In the genomic region with DNA sequence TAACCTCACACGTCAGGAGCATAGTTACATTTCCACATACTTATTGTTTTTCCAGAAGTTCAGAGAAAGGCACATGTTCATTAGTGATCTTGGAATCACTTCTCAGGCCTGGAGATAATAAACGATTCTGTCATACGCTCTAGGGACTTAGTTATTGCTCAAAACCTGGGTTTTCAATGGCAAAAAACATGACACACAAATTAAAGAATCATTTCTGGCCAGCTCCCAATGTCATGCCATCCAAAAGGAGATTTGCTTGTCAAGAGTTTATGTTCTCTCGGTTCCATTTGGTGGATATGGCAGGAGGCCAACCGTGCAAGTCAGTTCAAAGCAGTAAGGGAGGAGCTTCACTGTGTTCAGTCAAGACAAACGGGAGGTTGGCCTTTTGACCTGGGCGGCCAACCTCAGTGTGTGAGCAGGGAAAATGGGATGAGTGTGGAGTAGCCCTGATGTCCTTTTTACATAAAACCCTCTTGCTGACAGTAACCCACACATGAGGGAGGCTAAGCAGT, we compare ENCODE assay signal across 12 cellular contexts.
DNase-seq lines count a peak whose midpoint lies in the region; ATAC-seq and TF ChIP-seq lines count a peak whose summit lies in the region.
"Had no signal": no experiment of that assay in that cellular context is flagged by ENCODE, and none has a peak within 500 bp of the region (broad histone marks: within the 10 kb centered on the region; RNA-seq: fewer than 3 reads in every experiment).

No MANE protein-coding gene starts in this region.

- H3K4me1 ChIP-seq in esophagus (ENCODE audit: control insufficient read depth in 2 of 2, insufficient read depth in 2 of 2, low read length in 1 of 2): peaks cover 0 to 2% of the 10 kb centered on the region in 2 donors
- H3K4me1 ChIP-seq in lung (ENCODE audit: control insufficient read depth in 2 of 2, insufficient read depth in 2 of 2, low read length in 2 of 2): no peaks in the 10 kb centered on the region

- H3K27me3 ChIP-seq in esophagus (ENCODE audit: control insufficient read depth in 1 of 2, insufficient read depth in 2 of 2, low read length in 2 of 2) (no peaks in the 10 kb centered on the region), lung (ENCODE audit: control insufficient read depth, insufficient read depth) (no peaks in the 10 kb centered on the region)

- H3K27ac ChIP-seq in esophagus (ENCODE audit: low read depth in 2 of 2, low read length in 1 of 2) (peak overlapping the region; percentile 44 to 73), lung (ENCODE audit: low read depth in 1 of 2, low read length in 1 of 2) (no peak overlapping the region)

- H3K36me3 ChIP-seq in esophagus (ENCODE audit: control insufficient read depth in 2 of 2, insufficient read depth in 2 of 2, low read length in 1 of 2) (no peaks in the 10 kb centered on the region), lung (ENCODE audit: control insufficient read depth in 2 of 2, insufficient read depth in 2 of 2, low read length in 2 of 2) (no peaks in the 10 kb centered on the region)

- no peak for TF ChIP-seq CTCF in lung (IDR thresholded peaks at IDR 0.05; ENCODE audit: control extremely low read depth, extremely low read depth)

- H3K4me3 ChIP-seq in esophagus (ENCODE audit: low read depth in 1 of 2, low read length in 2 of 2) (no peak overlapping the region), lung (no peak overlapping the region)

- ATAC-seq in Right ventricle myocardium inferior (peak; percentile 84), lung (ENCODE audit: insufficient read depth, low FRiP score) (no peak), HG02884 (IDR thresholded peaks at IDR 0.05; ENCODE audit: unreplicated experiment) (no peak), GM21526 (IDR thresholded peaks at IDR 0.05; ENCODE audit: low FRiP score, unreplicated experiment) (no peak)
- ATAC-seq: activated CD8-positive, alpha-beta memory T cell treated with anti-CD3 and anti-CD28 coated beads, Interleukin-2, amount 10 ng/mL, durations not matched to agents 7 days and 5 days had no signal

- no peaks in the 10 kb centered on the region for H3K9me3 ChIP-seq in esophagus (ENCODE audit: control insufficient read depth in 2 of 2, insufficient read depth in 1 of 2, low read depth in 1 of 2, low read length in 1 of 2)
- no peaks in the 10 kb centered on the region for H3K9me3 ChIP-seq in lung (ENCODE audit: control insufficient read depth in 2 of 2, insufficient read depth in 1 of 2, low read length in 1 of 2)

- WGBS in esophagus, 2 donors: 28 to 31% methylated on average over 7 of the region's 7 CpGs
- WGBS in lung, 2 donors: 51 to 68% methylated on average over 7 of the region's 7 CpGs

- DNase-seq in Right ventricle myocardium inferior (ENCODE audit: missing footprints): no peak
- DNase-seq in cardiac septum (ENCODE audit: low spot score): no peak
- peak; percentile 39 for DNase-seq in lung (ENCODE audit: low spot score)
- no peak for DNase-seq in NCI-H774 (lab: John Stamatoyannopoulos, UW)
- DNase-seq in hippocampal formation (lab: John Stamatoyannopoulos, UW): no peak
- DNase-seq: activated CD8-positive, alpha-beta memory T cell treated with anti-CD3 and anti-CD28 coated beads, Interleukin-2, amount 10 ng/mL, durations not matched to agents 7 days and 5 days; H7; head of caudate nucleus; stimulated activated naive CD4-positive, alpha-beta T cell treated with Interleukin-2 at 50 U/mL for 16 hours had no signal

- intact Hi-C loops in Right ventricle myocardium inferior (cut with DNase I) (loop anchor here (5.0 kb wide), 2 partner anchors 69 to 344 kb away; no protein-coding TSS in a partner anchor), cardiac septum (cut with DNase I) (loop anchor here (10.0 kb wide), 1 partner anchor 96 kb away; no protein-coding TSS in a partner anchor)

Comparison
In these comparisons a context has a peak if more than half of its experiments do, and no peak if none do; other contexts are left out.
1. H3K27ac ChIP-seq: peak in esophagus (2 of 2); none in lung (0 of 2).